In the genomic region with DNA sequence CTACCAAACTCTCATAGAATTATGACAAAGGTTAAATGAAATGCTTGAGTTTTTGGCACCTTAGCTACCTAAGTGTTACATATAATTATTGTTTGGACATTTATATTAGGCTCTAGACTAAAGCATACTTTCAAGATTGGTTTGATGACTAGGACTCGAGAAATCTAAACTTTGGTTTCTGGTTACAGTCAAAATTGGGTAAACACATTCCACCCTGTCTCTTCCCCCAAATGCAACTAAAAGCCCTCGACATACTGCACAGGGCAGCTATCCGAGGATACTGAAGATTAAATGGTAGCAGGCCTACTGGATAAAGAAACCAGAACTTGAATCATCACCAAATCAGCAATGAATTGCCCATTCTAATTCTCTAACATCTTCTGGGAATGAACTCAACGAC, we compare ENCODE assay signal across 1 cellular context.
TF ChIP-seq lines count a peak whose summit lies in the region.

No MANE protein-coding gene starts in this region.

TF ChIP-seq in GM23338, 12 proteins besides CTCF, POLR2A, EP300 and RAD21 (continued from another document):
- TF ChIP-seq, protein P1, sequence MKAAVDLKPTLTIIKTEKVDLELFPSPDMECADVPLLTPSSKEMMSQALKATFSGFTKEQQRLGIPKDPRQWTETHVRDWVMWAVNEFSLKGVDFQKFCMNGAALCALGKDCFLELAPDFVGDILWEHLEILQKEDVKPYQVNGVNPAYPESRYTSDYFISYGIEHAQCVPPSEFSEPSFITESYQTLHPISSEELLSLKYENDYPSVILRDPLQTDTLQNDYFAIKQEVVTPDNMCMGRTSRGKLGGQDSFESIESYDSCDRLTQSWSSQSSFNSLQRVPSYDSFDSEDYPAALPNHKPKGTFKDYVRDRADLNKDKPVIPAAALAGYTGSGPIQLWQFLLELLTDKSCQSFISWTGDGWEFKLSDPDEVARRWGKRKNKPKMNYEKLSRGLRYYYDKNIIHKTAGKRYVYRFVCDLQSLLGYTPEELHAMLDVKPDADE (IDR thresholded peaks at IDR 0.05): no peak
- TF ChIP-seq ZNF331 (CRISPR knock-in tag; IDR thresholded peaks at IDR 0.05; ENCODE audit: low read depth): no peak
- no peak for TF ChIP-seq CREB1 (CRISPR knock-in tag; IDR thresholded peaks at IDR 0.05; ENCODE audit: low read depth)
- no peak for TF ChIP-seq EZH2 (IDR thresholded peaks at IDR 0.05; ENCODE audit: low read depth, unreplicated experiment)
